Comparison of ENCODE assay signal across 1 cellular context in the genomic region with DNA sequence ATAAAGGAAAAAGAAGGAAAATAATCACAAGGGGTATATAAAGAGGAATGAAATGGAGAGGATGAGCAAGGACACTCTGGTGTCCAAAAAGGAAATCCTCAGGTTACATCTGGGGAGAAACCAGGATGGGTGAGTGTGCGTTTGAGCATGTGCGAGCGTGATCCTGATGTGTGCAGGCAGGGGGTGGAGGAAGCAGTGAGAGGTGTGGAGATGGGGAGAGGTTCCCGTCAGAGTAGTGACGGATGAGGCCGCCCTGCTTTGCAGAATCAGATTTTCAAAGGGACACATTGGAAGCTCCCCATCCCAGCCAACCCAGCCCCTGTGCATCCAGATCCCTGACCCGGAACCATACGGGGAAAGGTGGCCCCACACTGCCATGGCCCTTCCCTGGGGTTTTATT.
TF ChIP-seq lines count a peak whose summit lies in the region.

No MANE protein-coding gene starts in this region.

TF ChIP-seq in IMR-90, 13 proteins besides CTCF, POLR2A, EP300 and RAD21 (continued from another document):
- TF ChIP-seq CEBPB (IDR thresholded peaks at IDR 0.05; ENCODE audit: low read depth, low read length) = no peak
- TF ChIP-seq, protein P1, sequence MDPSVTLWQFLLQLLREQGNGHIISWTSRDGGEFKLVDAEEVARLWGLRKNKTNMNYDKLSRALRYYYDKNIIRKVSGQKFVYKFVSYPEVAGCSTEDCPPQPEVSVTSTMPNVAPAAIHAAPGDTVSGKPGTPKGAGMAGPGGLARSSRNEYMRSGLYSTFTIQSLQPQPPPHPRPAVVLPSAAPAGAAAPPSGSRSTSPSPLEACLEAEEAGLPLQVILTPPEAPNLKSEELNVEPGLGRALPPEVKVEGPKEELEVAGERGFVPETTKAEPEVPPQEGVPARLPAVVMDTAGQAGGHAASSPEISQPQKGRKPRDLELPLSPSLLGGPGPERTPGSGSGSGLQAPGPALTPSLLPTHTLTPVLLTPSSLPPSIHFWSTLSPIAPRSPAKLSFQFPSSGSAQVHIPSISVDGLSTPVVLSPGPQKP (IDR thresholded peaks at IDR 0.05; ENCODE audit: borderline replicate concordance, low read depth, low read length) = no peak
- no peak for TF ChIP-seq MAFK (IDR thresholded peaks at IDR 0.05; ENCODE audit: low read depth, low read length)
- no peak for TF ChIP-seq FOS (IDR thresholded peaks at IDR 0.05; ENCODE audit: low read depth, low read length)
- no peak for TF ChIP-seq NFE2L2 (IDR thresholded peaks at IDR 0.05; ENCODE audit: low read depth, low read length)
- no peak for TF ChIP-seq CHD1 (IDR thresholded peaks at IDR 0.05; ENCODE audit: low read depth, low read length)
- TF ChIP-seq, protein P2, sequence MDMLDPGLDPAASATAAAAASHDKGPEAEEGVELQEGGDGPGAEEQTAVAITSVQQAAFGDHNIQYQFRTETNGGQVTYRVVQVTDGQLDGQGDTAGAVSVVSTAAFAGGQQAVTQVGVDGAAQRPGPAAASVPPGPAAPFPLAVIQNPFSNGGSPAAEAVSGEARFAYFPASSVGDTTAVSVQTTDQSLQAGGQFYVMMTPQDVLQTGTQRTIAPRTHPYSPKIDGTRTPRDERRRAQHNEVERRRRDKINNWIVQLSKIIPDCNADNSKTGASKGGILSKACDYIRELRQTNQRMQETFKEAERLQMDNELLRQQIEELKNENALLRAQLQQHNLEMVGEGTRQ (IDR thresholded peaks at IDR 0.05; ENCODE audit: low read depth, low read length) = no peak
- TF ChIP-seq MAZ (IDR thresholded peaks at IDR 0.05; ENCODE audit: borderline replicate concordance, low read depth, low read length) = no peak
- no peak for TF ChIP-seq RFX5 (IDR thresholded peaks at IDR 0.05; ENCODE audit: low read depth, low read length)
- no peak for TF ChIP-seq RCOR1 (IDR thresholded peaks at IDR 0.05; ENCODE audit: insufficient replicate concordance, low read length)
